11 cellular contexts compared by ENCODE assay signal in the genomic region with DNA sequence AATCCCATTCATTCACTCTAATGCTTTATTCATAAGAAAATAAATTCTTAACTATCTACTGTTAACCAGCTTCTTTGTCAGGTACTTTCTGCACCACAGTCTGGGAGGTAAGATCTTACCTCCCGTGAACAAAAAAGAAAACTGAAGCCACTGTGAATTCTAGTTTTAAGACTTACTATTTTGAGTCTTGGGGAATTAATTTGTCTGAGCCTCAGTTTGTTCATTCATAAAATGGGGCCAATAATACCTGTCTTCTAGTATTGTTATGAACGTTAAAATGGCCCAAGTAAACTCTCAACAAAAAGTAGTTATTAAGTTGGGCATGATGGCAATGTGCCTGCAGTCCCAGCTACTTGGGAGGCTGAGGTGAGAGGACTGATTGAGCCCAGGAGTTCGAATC.
"Had no signal": no experiment of that assay in that cellular context is flagged by ENCODE, and none has a peak within 500 bp of the region (broad histone marks: within the 10 kb centered on the region; RNA-seq: fewer than 3 reads in every experiment).

No MANE protein-coding gene starts in this region.

- FAIRE-seq: H1, H54 had no signal

- H3K36me3 ChIP-seq: HAP-1 had no signal

- H3K9me3 ChIP-seq: HAP-1 had no signal

- H3K4me3 ChIP-seq: GM23248, GM23338, HAP-1 had no signal

- DNase-seq: GM23248, GOT3, H7, H9, HCEC 1CT, HFFc6 had no signal

- H3K27ac ChIP-seq: GM23248 had no signal

- H2AFZ ChIP-seq: GM23248, GM23338 had no signal

- ATAC-seq: GM23338, HCT116 had no signal

- H3K27ac Mint-ChIP-seq: GM23338, H9, HFFc6 had no signal

- H3K4me2 ChIP-seq: GM23338 had no signal

- H3K4me1 ChIP-seq: HAP-1 had no signal

- H3K4me1 Mint-ChIP-seq: GM23338 had no signal

- H3K4me3 Mint-ChIP-seq: GM23338, H9, HFFc6 had no signal

- H3K9ac ChIP-seq: GM23248 had no signal
